8 cellular contexts compared by ENCODE assay signal in genomic region chr17:38572665-38573365, GRCh38. TPM values are rescaled to one million over a fixed set of nuclear protein-coding genes. Genes with fewer than 3 reads are reported as not detected.
A peak's percentile ranks its signal among the peaks of the same experiment; 100 is the strongest.
DNase-seq lines count a peak whose midpoint lies in the region; ATAC-seq, FAIRE-seq and TF ChIP-seq lines count a peak whose summit lies in the region.

No MANE protein-coding gene starts in this region.

- H3K9ac ChIP-seq in MM.1S (ENCODE audit: low read length), result no peak overlapping the region
- H3K9ac ChIP-seq in astrocyte (ENCODE audit: low read length), result no peak overlapping the region
- H3K9ac ChIP-seq in mesenchymal stem cell (ENCODE audit: low read length), result no peak overlapping the region

- H2BK15ac ChIP-seq in mesenchymal stem cell (ENCODE audit: low read depth, poor library complexity, severe bottlenecking), result no peak overlapping the region

- H3K23ac ChIP-seq in mesenchymal stem cell (ENCODE audit: low read length in 2 of 2), result no peak overlapping the region

- H2BK5ac ChIP-seq in mesenchymal stem cell (ENCODE audit: low read depth, low read length, poor library complexity, severe bottlenecking), result no peak overlapping the region

- no peak overlapping the region for H2BK120ac ChIP-seq in mesenchymal stem cell (ENCODE audit: low read depth, low read length)

- no peak overlapping the region for H3K14ac ChIP-seq in mesenchymal stem cell (ENCODE audit: low read length in 2 of 2)

- FAIRE-seq in astrocyte (lab: Jason Lieb, UNC), result no peak

- no peaks in the 10 kb centered on the region for H3F3A ChIP-seq in MM.1S (ENCODE audit: insufficient read depth, low read length)

- under 1% methylated on average over 42 of the region's 61 CpGs for WGBS in mesenchymal stem cell

- H3K4me2 ChIP-seq in MM.1S (ENCODE audit: low read depth, low read length) (peak overlapping the region; percentile 39; the same call in 1 of the 2 replicates), astrocyte (ENCODE audit: low read length) (peak overlapping the region; percentile 46), mesenchymal stem cell (ENCODE audit: low read length, poor library complexity, severe bottlenecking) (peak overlapping the region; percentile 76)

- DNase-seq in DMS 273 treated with DMSO at 0.1 percent for 48 hours (lab: John Stamatoyannopoulos, UW) (peak; percentile 22), MM.1S (peak; percentile 21), astrocyte (ENCODE audit: low read depth) (no peak), mesenchymal stem cell (no peak), MG63 (no peak), kidney glomerular epithelial cell (lab: John Stamatoyannopoulos, UW) (no peak)
- DNase-seq in activated CD4-positive, alpha-beta T cell treated with anti-CD3 and anti-CD28 coated beads for 48 hours, result no peak

- no peaks in the 10 kb centered on the region; the same call in 1 of the 2 replicates for H4K20me1 ChIP-seq in MM.1S (ENCODE audit: insufficient read depth, low read length)
- peaks cover 6% of the 10 kb centered on the region for H4K20me1 ChIP-seq in astrocyte (ENCODE audit: insufficient read depth, low read length)

- peaks cover 7% of the 10 kb centered on the region for H3K4me1 Mint-ChIP-seq in astrocyte (ENCODE audit: low read depth, unreplicated experiment)

- H3K4me3 ChIP-seq in MM.1S (ENCODE audit: low read length) (peak overlapping the region; percentile 21; the same call in 1 of the 2 replicates), astrocyte (ENCODE audit: insufficient read depth, low read depth, low read length) (no peak overlapping the region), mesenchymal stem cell (ENCODE audit: insufficient read depth in 1 of 2, low read depth in 1 of 2, low read length in 2 of 2) (peak overlapping the region in 1 of 2 experiments; percentile 42), MG63 (no peak overlapping the region)

- H3K4me1 ChIP-seq in MM.1S (ENCODE audit: low read length), result no peaks in the 10 kb centered on the region
- H3K4me1 ChIP-seq in astrocyte (ENCODE audit: insufficient read depth, low read length), result no peaks in the 10 kb centered on the region
- peaks cover 12% of the 10 kb centered on the region for H3K4me1 ChIP-seq in mesenchymal stem cell (ENCODE audit: control insufficient read depth, insufficient read depth, low read depth, low read length)

- H4K8ac ChIP-seq in mesenchymal stem cell (ENCODE audit: low read length), result no peak overlapping the region

- H3K27ac ChIP-seq in MM.1S (ENCODE audit: low read length) (no peak overlapping the region), astrocyte (ENCODE audit: low read depth, low read length) (no peak overlapping the region), mesenchymal stem cell (ENCODE audit: low read length, poor library complexity, severe bottlenecking) (no peak overlapping the region)

- no peaks in the 10 kb centered on the region for H3K79me1 ChIP-seq in mesenchymal stem cell (replicated peaks; ENCODE audit: low read length, poor library complexity, severe bottlenecking)

- no peak overlapping the region for H2AFZ ChIP-seq in MM.1S (ENCODE audit: low read length)
- no peak overlapping the region for H2AFZ ChIP-seq in astrocyte (ENCODE audit: low read depth, low read length)
- H2AFZ ChIP-seq in mesenchymal stem cell (ENCODE audit: low read depth, low read length), result no peak overlapping the region

- peaks cover 7% of the 10 kb centered on the region for H3K36me3 Mint-ChIP-seq in astrocyte (ENCODE audit: low read depth, unreplicated experiment)

- no peaks in the 10 kb centered on the region for H3K9me3 ChIP-seq in MM.1S (replicated peaks; ENCODE audit: insufficient read depth, low read length)
- H3K9me3 ChIP-seq in astrocyte (ENCODE audit: insufficient read depth, low read depth, low read length), result no peaks in the 10 kb centered on the region
- no peaks in the 10 kb centered on the region for H3K9me3 ChIP-seq in mesenchymal stem cell (ENCODE audit: control insufficient read depth, low read length)
- no peaks in the 10 kb centered on the region for H3K9me3 ChIP-seq in MG63

- TF ChIP-seq CTCF in MM.1S (IDR thresholded peaks at IDR 0.05; ENCODE audit: low read length) (no peak), astrocyte (IDR thresholded peaks at IDR 0.05; ENCODE audit: insufficient read depth, low read depth, low read length) (no peak)

- H3K27me3 ChIP-seq in MM.1S (replicated peaks; ENCODE audit: insufficient read depth, low read length), result peaks cover 97% of the 10 kb centered on the region
- H3K27me3 ChIP-seq in astrocyte (ENCODE audit: insufficient read depth, low read length), result peaks cover 56% of the 10 kb centered on the region
- peaks cover 91 to 96% of the 10 kb centered on the region in 2 experiments for H3K27me3 ChIP-seq in mesenchymal stem cell (ENCODE audit: control insufficient read depth in 1 of 2, insufficient read depth in 1 of 2, low read length in 2 of 2)
- H3K27me3 ChIP-seq in MG63, result no peaks in the 10 kb centered on the region

- H3K9me2 ChIP-seq in MM.1S (replicated peaks; ENCODE audit: insufficient read depth, low read length), result no peaks in the 10 kb centered on the region

- no peak overlapping the region for H3K4me3 Mint-ChIP-seq in astrocyte (ENCODE audit: unreplicated experiment)

- H3K18ac ChIP-seq in mesenchymal stem cell (ENCODE audit: low read depth in 1 of 2, low read length in 2 of 2), result no peak overlapping the region

- no peak overlapping the region for H3K4ac ChIP-seq in mesenchymal stem cell (ENCODE audit: low read depth in 1 of 2, low read length in 2 of 2)

- peaks cover 3% of the 10 kb centered on the region for H3K9me3 Mint-ChIP-seq in astrocyte (ENCODE audit: unreplicated experiment)

- H2BK12ac ChIP-seq in mesenchymal stem cell (ENCODE audit: low read length in 2 of 2), result no peak overlapping the region

- no peak overlapping the region for H3K27ac Mint-ChIP-seq in astrocyte (ENCODE audit: unreplicated experiment)

- ATAC-seq in HG03280 (IDR thresholded peaks at IDR 0.05; ENCODE audit: unreplicated experiment), result no peak

- H3K79me2 ChIP-seq in MM.1S (ENCODE audit: low read length), result no peaks in the 10 kb centered on the region
- no peaks in the 10 kb centered on the region for H3K79me2 ChIP-seq in astrocyte (ENCODE audit: insufficient read depth, low read length)

- H3K36me3 ChIP-seq in MM.1S (replicated peaks; ENCODE audit: insufficient read depth, low read length) (no peaks in the 10 kb centered on the region), astrocyte (ENCODE audit: insufficient read depth, low read length) (no peaks in the 10 kb centered on the region), mesenchymal stem cell (ENCODE audit: control insufficient read depth in 1 of 2, insufficient read depth in 2 of 2, low read depth in 1 of 2, low read length in 2 of 2) (no peaks in the 10 kb centered on the region), MG63 (no peaks in the 10 kb centered on the region)

- H2AK5ac ChIP-seq in mesenchymal stem cell (ENCODE audit: low read length, severe bottlenecking), result no peak overlapping the region

- no peak overlapping the region for H4K91ac ChIP-seq in mesenchymal stem cell (ENCODE audit: low read length)

- peaks cover 88% of the 10 kb centered on the region for H3K27me3 Mint-ChIP-seq in astrocyte (ENCODE audit: low read depth, unreplicated experiment)

RNA-seq across cellular contexts. Expression of gene SRCIN1, which starts 32.9 kb away (rescaled TPM):
- total RNA-seq in astrocyte, result 0.75 and 1.5 TPM in 2 replicates
- polyA plus RNA-seq in mesenchymal stem cell (2013, experiment 1 of 2), result 0.04 TPM
- polyA plus RNA-seq in mesenchymal stem cell (2013, experiment 2 of 2), result not detected
- 0.05 and 0.07 TPM in 2 replicates for total RNA-seq in MG63 (2014; rRNA removed; shearing (Covaris generic); ENCODE audit: low replicate concordance)

Comparison
In these comparisons a context has a peak if more than half of its experiments do, and no peak if none do; other contexts are left out.
1. DNase-seq: peak in DMS 273 treated with DMSO at 0.1 percent for 48 hours (single experiment) and MM.1S (single experiment); none in astrocyte (single experiment), mesenchymal stem cell (single experiment), MG63 (single experiment), kidney glomerular epithelial cell (single experiment) and activated CD4-positive, alpha-beta T cell treated with anti-CD3 and anti-CD28 coated beads for 48 hours (single experiment).
2. Peak in every context shown above with its lines, with median percentiles within 50 percentile points of each other: H3K4me2 ChIP-seq.